In the genomic region with DNA sequence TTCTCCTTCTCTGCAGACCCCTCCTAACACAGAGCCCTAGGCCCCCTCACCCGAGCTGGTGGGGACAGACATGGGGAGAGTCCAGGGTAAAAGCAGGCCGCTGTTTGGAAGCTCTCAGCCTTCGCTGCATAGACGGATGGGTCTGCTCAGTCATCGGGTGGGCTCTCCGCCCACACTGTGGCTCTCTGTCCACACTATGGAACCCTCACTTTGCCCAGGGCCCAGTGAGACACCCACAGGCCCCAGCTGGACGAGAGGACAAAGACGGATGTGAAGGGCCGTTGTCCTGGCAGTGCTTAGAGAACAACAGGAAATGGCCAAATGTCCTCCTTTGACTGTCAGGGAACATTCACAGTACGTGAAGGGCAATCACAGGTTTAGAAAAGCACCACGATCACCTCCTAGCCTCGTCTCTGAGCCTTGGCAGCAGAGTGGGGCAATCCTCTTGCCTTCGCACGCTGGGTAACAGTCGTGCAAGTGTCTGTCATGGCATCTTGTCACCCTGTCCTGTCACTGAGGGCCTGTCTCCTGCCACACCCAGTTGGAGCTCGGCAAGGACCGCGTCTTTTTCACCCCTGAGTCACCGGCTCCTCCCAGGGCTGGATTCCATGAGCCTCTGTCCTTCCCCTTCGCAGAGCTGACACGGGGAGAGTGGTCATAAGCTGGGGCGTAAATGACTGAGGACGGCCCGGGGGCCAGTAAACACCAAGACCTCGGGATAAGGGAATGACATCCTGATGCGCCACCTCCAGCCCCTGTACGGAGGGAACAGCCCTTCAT, we compare ENCODE assay signal across 10 cellular contexts.
A peak's percentile ranks its signal among the peaks of the same experiment; 100 is the strongest.
DNase-seq lines count a peak whose midpoint lies in the region; ATAC-seq and TF ChIP-seq lines count a peak whose summit lies in the region.
"Had no signal": no experiment of that assay in that cellular context is flagged by ENCODE, and none has a peak within 500 bp of the region (broad histone marks: within the 10 kb centered on the region; RNA-seq: fewer than 3 reads in every experiment).

No MANE protein-coding gene starts in this region.

- peak; percentile 98 for DNase-seq in CD14-positive monocyte (ENCODE audit: low spot score)
- peak; percentile 41 for DNase-seq in HT1080 (ENCODE audit: low read depth)
- no peak for DNase-seq in effector memory CD8-positive, alpha-beta T cell
- no peak for DNase-seq in nephron progenitor cell
- DNase-seq in NCI-H2107 treated with DMSO at 0.1 percent for 48 hours (lab: John Stamatoyannopoulos, UW; ENCODE audit: unreplicated experiment): no peak
- DNase-seq in effector CD4-positive, alpha-beta T cell: no peak
- DNase-seq in NCI-H187 treated with DMSO at 0.1 percent for 48 hours (lab: John Stamatoyannopoulos, UW): no peak
- DNase-seq: DMS79, NCI-H524 treated with DMSO at 0.1 percent for 48 hours had no signal

- H3K27ac Mint-ChIP-seq in CD14-positive monocyte: peak overlapping the region; percentile 99 to 100 (median 99)
- peak overlapping the region in 1 of 2 donors; percentile 84 for H3K27ac Mint-ChIP-seq in effector memory CD8-positive, alpha-beta T cell
- peak overlapping the region; percentile 19 for H3K27ac Mint-ChIP-seq in nephron progenitor cell

- H3K27me3 Mint-ChIP-seq in CD14-positive monocyte (ENCODE audit: low read depth in 3 of 3): peaks cover 0 to 3% (median 0%) of the 10 kb centered on the region in 3 donors
- no peaks in the 10 kb centered on the region for H3K27me3 Mint-ChIP-seq in effector memory CD8-positive, alpha-beta T cell
- H3K27me3 Mint-ChIP-seq in nephron progenitor cell (ENCODE audit: low read depth, poor library complexity): peaks cover 10% of the 10 kb centered on the region

- intact Hi-C loops in CD14-positive monocyte (cut with micrococcal nuclease): loop anchor here (2.0 to 5.0 kb wide), 4 partner anchors 49 to 126 kb away; no protein-coding TSS in a partner anchor

- H3K9me3 Mint-ChIP-seq in CD14-positive monocyte (no peaks in the 10 kb centered on the region), nephron progenitor cell (no peaks in the 10 kb centered on the region)
- no peaks in the 10 kb centered on the region for H3K9me3 Mint-ChIP-seq in effector memory CD8-positive, alpha-beta T cell

- peaks cover 31 to 36% of the 10 kb centered on the region in 2 donors for H3K36me3 Mint-ChIP-seq in CD14-positive monocyte
- H3K36me3 Mint-ChIP-seq in effector memory CD8-positive, alpha-beta T cell (ENCODE audit: insufficient read depth): no peaks in the 10 kb centered on the region
- H3K36me3 Mint-ChIP-seq in nephron progenitor cell (ENCODE audit: low read depth): no peaks in the 10 kb centered on the region

- no peak for TF ChIP-seq CTCF in CD14-positive monocyte (IDR thresholded peaks at IDR 0.05)
- no peak for TF ChIP-seq CTCF in nephron progenitor cell (IDR thresholded peaks at IDR 0.05)

- H3K4me1 Mint-ChIP-seq in CD14-positive monocyte (peaks cover 66% of the 10 kb centered on the region), nephron progenitor cell (peaks cover 63% of the 10 kb centered on the region)
- peaks cover 17 to 29% of the 10 kb centered on the region in 2 donors for H3K4me1 Mint-ChIP-seq in effector memory CD8-positive, alpha-beta T cell (ENCODE audit: low read depth in 2 of 2)

- peak overlapping the region in 1 of 2 donors; percentile 37 for H3K4me3 Mint-ChIP-seq in CD14-positive monocyte
- peak overlapping the region in 1 of 2 donors; percentile 34 for H3K4me3 Mint-ChIP-seq in effector memory CD8-positive, alpha-beta T cell
- no peak overlapping the region for H3K4me3 Mint-ChIP-seq in nephron progenitor cell

- peak; percentile 8 for ATAC-seq in effector memory CD8-positive, alpha-beta T cell (replicated peaks)
- no peak for ATAC-seq in HG02884 (IDR thresholded peaks at IDR 0.05; ENCODE audit: unreplicated experiment)

Comparison
In these comparisons a context has a peak if more than half of its experiments do, and no peak if none do; other contexts are left out.
1. DNase-seq: peak in CD14-positive monocyte (single experiment) and HT1080 (single experiment); none in effector memory CD8-positive, alpha-beta T cell (0 of 3), nephron progenitor cell (single experiment), NCI-H2107 treated with DMSO at 0.1 percent for 48 hours (single experiment), effector CD4-positive, alpha-beta T cell (single experiment) and NCI-H187 treated with DMSO at 0.1 percent for 48 hours (single experiment).